ENCODE assay signal across 13 cellular contexts in genomic region chr1:41773144-41773571, GRCh38.
DNase-seq lines count a peak whose midpoint lies in the region; ATAC-seq and TF ChIP-seq lines count a peak whose summit lies in the region.
"Had no signal": no experiment of that assay in that cellular context is flagged by ENCODE, and none has a peak within 500 bp of the region (broad histone marks: within the 10 kb centered on the region; RNA-seq: fewer than 3 reads in every experiment).

No MANE protein-coding gene starts in this region.

- no peak overlapping the region for H3K27ac ChIP-seq in left lung
- no peak overlapping the region for H3K27ac ChIP-seq in aorta (ENCODE audit: low read depth in 1 of 2, low read length in 2 of 2)
- H3K27ac ChIP-seq in Peyer's patch: no peak overlapping the region
- H3K27ac ChIP-seq: A549, coronary artery, heart left ventricle had no signal

- TF ChIP-seq CTCF in cardiac fibroblast (IDR thresholded peaks at IDR 0.05; ENCODE audit: low read depth, low read length) (no peak), left lung (IDR thresholded peaks at IDR 0.05) (no peak), Peyer's patch (IDR thresholded peaks at IDR 0.05) (no peak)

- WGBS in aorta, 2 donors: 52 to 61% methylated on average over 5 of the region's 5 CpGs

- H3K36me3 ChIP-seq in left lung: no peaks in the 10 kb centered on the region
- no peaks in the 10 kb centered on the region for H3K36me3 ChIP-seq in aorta (ENCODE audit: control insufficient read depth in 1 of 2, insufficient read depth in 2 of 2, low read length in 1 of 2)
- no peaks in the 10 kb centered on the region for H3K36me3 ChIP-seq in Peyer's patch
- H3K36me3 ChIP-seq: heart left ventricle had no signal

- peak; percentile 35 to 37 for ATAC-seq in left cardiac atrium
- ATAC-seq in left lung: peak; percentile 85
- ATAC-seq in aorta (ENCODE audit: low FRiP score): peak; percentile 24
- ATAC-seq: A549 had no signal

- TF ChIP-seq POLR2A in Peyer's patch (IDR thresholded peaks at IDR 0.05): no peak

- DNase-seq in left cardiac atrium (no peak), cardiac septum (ENCODE audit: low spot score) (no peak), cardiac fibroblast (ENCODE audit: low read depth in 2 of 2) (peak; percentile 81 to 91), left lung (no peak), aorta (no peak), islet precursor cell (no peak), Peyer's patch (no peak), NCI-H2227 (lab: John Stamatoyannopoulos, UW; ENCODE audit: unreplicated experiment) (no peak)
- DNase-seq: DMS79 treated with DMSO at 0.1 percent for 48 hours, heart left ventricle, NCI-H69 had no signal

- H3K27me3 ChIP-seq in left lung (no peaks in the 10 kb centered on the region), aorta (ENCODE audit: control insufficient read depth in 1 of 2, insufficient read depth in 2 of 2, low read length in 1 of 2) (no peaks in the 10 kb centered on the region), Peyer's patch (no peaks in the 10 kb centered on the region)
- H3K27me3 ChIP-seq: heart left ventricle had no signal

- H3K4me1 ChIP-seq in left lung: peaks cover 3 to 51% of the 10 kb centered on the region in 2 donors
- no peaks in the 10 kb centered on the region for H3K4me1 ChIP-seq in aorta (ENCODE audit: control insufficient read depth in 1 of 2, insufficient read depth in 2 of 2, low read length in 2 of 2)
- H3K4me1 ChIP-seq in Peyer's patch: no peaks in the 10 kb centered on the region
- H3K4me1 ChIP-seq: A549 had no signal

- intact Hi-C loops in left cardiac atrium (cut with DNase I): no loop called here
- intact Hi-C loops in cardiac septum (cut with DNase I): no loop called here
- intact Hi-C loops in left lung (cut with DNase I): no loop called here
- intact Hi-C loops in aorta (cut with DNase I): no loop called here

- H3K4me3 ChIP-seq in cardiac fibroblast (replicated peaks in 1 of 2; ENCODE audit: low read depth in 2 of 2, low read length in 2 of 2) (no peak overlapping the region), left lung (no peak overlapping the region), aorta (ENCODE audit: low read length in 2 of 2) (no peak overlapping the region), Peyer's patch (no peak overlapping the region)
- H3K4me3 ChIP-seq: A549, coronary artery, heart left ventricle had no signal

- H3K9me3 ChIP-seq in left lung (no peaks in the 10 kb centered on the region), aorta (ENCODE audit: control insufficient read depth, low read length) (no peaks in the 10 kb centered on the region), Peyer's patch (no peaks in the 10 kb centered on the region)
- H3K9me3 ChIP-seq: A549, heart left ventricle had no signal

Comparison
In these comparisons a context has a peak if more than half of its experiments do, and no peak if none do; other contexts are left out.
1. ATAC-seq: peak in every context shown above with its lines; median percentile 85 in left lung; 36 in left cardiac atrium; 24 in aorta.
2. DNase-seq: peak in cardiac fibroblast (2 of 2); none in left cardiac atrium (single experiment), cardiac septum (single experiment), left lung (0 of 2), aorta (0 of 2), islet precursor cell (single experiment), Peyer's patch (0 of 3) and NCI-H2227 (single experiment).